ENCODE assay signal across 16 cellular contexts in the genomic region with DNA sequence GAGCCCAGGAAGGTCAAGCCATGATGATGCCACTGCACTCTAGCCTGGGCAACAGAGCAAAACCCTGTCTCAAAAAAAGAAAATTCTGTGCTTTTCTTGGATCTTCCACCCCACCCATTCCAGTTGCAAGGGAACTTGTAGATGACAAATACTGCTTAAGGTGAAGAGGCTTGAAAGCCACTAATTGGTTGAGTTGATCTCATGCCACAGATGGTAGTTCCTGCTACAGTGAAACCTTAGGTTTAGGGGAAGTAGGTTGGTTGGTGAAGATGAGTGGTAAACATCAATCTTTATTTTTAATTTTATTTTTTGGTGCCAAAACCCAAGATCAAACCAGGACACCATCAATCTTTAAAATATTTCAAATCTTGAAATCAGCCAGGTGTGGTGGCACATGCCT. TPM values are rescaled to one million over a fixed set of nuclear protein-coding genes. Genes with fewer than 3 reads are reported as not detected.
A peak's percentile ranks its signal among the peaks of the same experiment; 100 is the strongest.
DNase-seq lines count a peak whose midpoint lies in the region; ATAC-seq, FAIRE-seq and TF ChIP-seq lines count a peak whose summit lies in the region.
"Had no signal": no experiment of that assay in that cellular context is flagged by ENCODE, and none has a peak within 500 bp of the region (broad histone marks: within the 10 kb centered on the region; RNA-seq: fewer than 3 reads in every experiment).

No MANE protein-coding gene starts in this region.

- H3K9me3 Mint-ChIP-seq in CD4-positive, alpha-beta T cell: no peaks in the 10 kb centered on the region
- no peaks in the 10 kb centered on the region for H3K9me3 Mint-ChIP-seq in activated naive CD8-positive, alpha-beta T cell treated with anti-CD3 and anti-CD28 coated beads, Interleukin-2, amount 10 ng/mL, durations not matched to agents 7 days and 5 days

- TF ChIP-seq POLR2A in GM12892 (IDR thresholded peaks at IDR 0.05; ENCODE audit: low read depth, low read length): no peak

- H3K4me3 Mint-ChIP-seq in CD4-positive, alpha-beta T cell: no peak overlapping the region
- no peak overlapping the region for H3K4me3 Mint-ChIP-seq in activated naive CD8-positive, alpha-beta T cell treated with anti-CD3 and anti-CD28 coated beads, Interleukin-2, amount 10 ng/mL, durations not matched to agents 7 days and 5 days
- H3K4me3 Mint-ChIP-seq: activated naive CD4-positive, alpha-beta T cell treated with anti-CD3 and anti-CD28 coated beads, Interleukin-2, amount 10 ng/mL, durations not matched to agents 7 days and 5 days had no signal

- peak; percentile 9 for FAIRE-seq in GM12892 (lab: Jason Lieb, UNC)

- peaks cover 43% of the 10 kb centered on the region for H3K4me1 Mint-ChIP-seq in CD4-positive, alpha-beta T cell (ENCODE audit: low read depth)
- peaks cover 35% of the 10 kb centered on the region for H3K4me1 Mint-ChIP-seq in activated naive CD8-positive, alpha-beta T cell treated with anti-CD3 and anti-CD28 coated beads, Interleukin-2, amount 10 ng/mL, durations not matched to agents 7 days and 5 days

- no peaks in the 10 kb centered on the region for H3K27me3 Mint-ChIP-seq in CD4-positive, alpha-beta T cell
- no peaks in the 10 kb centered on the region for H3K27me3 Mint-ChIP-seq in activated naive CD8-positive, alpha-beta T cell treated with anti-CD3 and anti-CD28 coated beads, Interleukin-2, amount 10 ng/mL, durations not matched to agents 7 days and 5 days
- H3K27me3 Mint-ChIP-seq: activated naive CD4-positive, alpha-beta T cell treated with anti-CD3 and anti-CD28 coated beads, Interleukin-2, amount 10 ng/mL, durations not matched to agents 7 days and 5 days had no signal

- no peaks in the 10 kb centered on the region for H3K27me3 ChIP-seq in CD4-positive, alpha-beta T cell (ENCODE audit: control insufficient read depth, insufficient read depth, low read length)
- H3K27me3 ChIP-seq: breast epithelium, dorsolateral prefrontal cortex had no signal

- no peak overlapping the region for H3K4me3 ChIP-seq in coronary artery
- H3K4me3 ChIP-seq: breast epithelium, dorsolateral prefrontal cortex had no signal

- TF ChIP-seq CTCF in CD4-positive, alpha-beta T cell (IDR thresholded peaks at IDR 0.05): no peak
- no peak for TF ChIP-seq CTCF in coronary artery (IDR thresholded peaks at IDR 0.05)

- peaks cover 16% of the 10 kb centered on the region for H3K36me3 Mint-ChIP-seq in CD4-positive, alpha-beta T cell (ENCODE audit: low read depth)
- peaks cover 4% of the 10 kb centered on the region for H3K36me3 Mint-ChIP-seq in activated naive CD8-positive, alpha-beta T cell treated with anti-CD3 and anti-CD28 coated beads, Interleukin-2, amount 10 ng/mL, durations not matched to agents 7 days and 5 days

- POLR2A ChIA-PET in CD4-positive, alpha-beta T cell (lab: Charles Lee): no interaction called here
- POLR2A ChIA-PET in activated naive CD8-positive, alpha-beta T cell treated with anti-CD3 and anti-CD28 coated beads, Interleukin-2, amount 10 ng/mL, durations not matched to agents 7 days and 5 days (lab: Charles Lee): no interaction called here

- H3K27ac Mint-ChIP-seq in CD4-positive, alpha-beta T cell: peak overlapping the region; percentile 89
- peak overlapping the region; percentile 14 for H3K27ac Mint-ChIP-seq in activated naive CD8-positive, alpha-beta T cell treated with anti-CD3 and anti-CD28 coated beads, Interleukin-2, amount 10 ng/mL, durations not matched to agents 7 days and 5 days

- intact Hi-C loops in CD4-positive, alpha-beta T cell (cut with DNase I, micrococcal nuclease): loop anchor here in 1 of 2 experiments (5.0 kb wide), 1 partner anchor 271 kb away; the partner anchor contains the start of gene RBM17

- ATAC-seq in CD4-positive, alpha-beta T cell (ENCODE audit: poor library complexity): no peak
- no peak for ATAC-seq in activated naive CD8-positive, alpha-beta T cell treated with anti-CD3 and anti-CD28 coated beads, Interleukin-2, amount 10 ng/mL, durations not matched to agents 7 days and 5 days (ENCODE audit: low read depth)
- no peak for ATAC-seq in HG02623 (IDR thresholded peaks at IDR 0.05; ENCODE audit: unreplicated experiment)
- ATAC-seq: PC-3 had no signal

- CTCF ChIA-PET in CD4-positive, alpha-beta T cell (lab: Charles Lee): no interaction called here

- no peaks in the 10 kb centered on the region for H3K9me3 ChIP-seq in CD4-positive, alpha-beta T cell (ENCODE audit: control insufficient read depth, low read length)
- H3K9me3 ChIP-seq: breast epithelium, SK-N-SH had no signal

- no peak for DNase-seq in CD4-positive, alpha-beta T cell
- DNase-seq in GM12892 (ENCODE audit: insufficient read length): no peak
- DNase-seq in NOMO-1 (lab: John Stamatoyannopoulos, UW; ENCODE audit: unreplicated experiment in 2 of 2): peak; percentile 51 to 65
- DNase-seq in activated naive CD8-positive, alpha-beta T cell treated with anti-CD3 and anti-CD28 coated beads, Interleukin-2, amount 10 ng/mL, durations not matched to agents 7 days and 5 days: no peak
- DNase-seq in kidney tubule cell (ENCODE audit: low spot score): no peak
- no peak for DNase-seq in coronary artery (ENCODE audit: low spot score)
- DNase-seq: activated naive CD4-positive, alpha-beta T cell treated with anti-CD3 and anti-CD28 coated beads, Interleukin-2, amount 10 ng/mL, durations not matched to agents 7 days and 5 days; DND-41; dorsolateral prefrontal cortex; mammary epithelial cell; NCI-H1694; PC-3; SK-N-SH had no signal

- H3K27ac ChIP-seq in CD4-positive, alpha-beta T cell (ENCODE audit: low read depth, low read length): peak overlapping the region; percentile 56
- H3K27ac ChIP-seq in coronary artery: no peak overlapping the region
- H3K27ac ChIP-seq: breast epithelium, dorsolateral prefrontal cortex, HL-60 had no signal

RNA-seq across cellular contexts. Expression of gene GDI2, which starts 2.9 kb away (rescaled TPM):
- 10 to 100 TPM; 78.1 to 82.3 TPM for total RNA-seq in CD4-positive, alpha-beta T cell
- 202 TPM for polyA plus RNA-seq in GM12892 (2012; ENCODE audit: missing spikeins)
- total RNA-seq in activated naive CD8-positive, alpha-beta T cell treated with anti-CD3 and anti-CD28 coated beads, Interleukin-2, amount 10 ng/mL, durations not matched to agents 7 days and 5 days: 100 to 1,000 TPM; 187 to 194 TPM

Comparison
In these comparisons a context has a peak if more than half of its experiments do, and no peak if none do; other contexts are left out.
1. DNase-seq: peak in NOMO-1 (2 of 2); none in CD4-positive, alpha-beta T cell (0 of 10), GM12892 (single experiment), activated naive CD8-positive, alpha-beta T cell treated with anti-CD3 and anti-CD28 coated beads, Interleukin-2, amount 10 ng/mL, durations not matched to agents 7 days and 5 days (single experiment), kidney tubule cell (single experiment) and coronary artery (single experiment).